ENCODE assay signal across 10 cellular contexts in the genomic region with DNA sequence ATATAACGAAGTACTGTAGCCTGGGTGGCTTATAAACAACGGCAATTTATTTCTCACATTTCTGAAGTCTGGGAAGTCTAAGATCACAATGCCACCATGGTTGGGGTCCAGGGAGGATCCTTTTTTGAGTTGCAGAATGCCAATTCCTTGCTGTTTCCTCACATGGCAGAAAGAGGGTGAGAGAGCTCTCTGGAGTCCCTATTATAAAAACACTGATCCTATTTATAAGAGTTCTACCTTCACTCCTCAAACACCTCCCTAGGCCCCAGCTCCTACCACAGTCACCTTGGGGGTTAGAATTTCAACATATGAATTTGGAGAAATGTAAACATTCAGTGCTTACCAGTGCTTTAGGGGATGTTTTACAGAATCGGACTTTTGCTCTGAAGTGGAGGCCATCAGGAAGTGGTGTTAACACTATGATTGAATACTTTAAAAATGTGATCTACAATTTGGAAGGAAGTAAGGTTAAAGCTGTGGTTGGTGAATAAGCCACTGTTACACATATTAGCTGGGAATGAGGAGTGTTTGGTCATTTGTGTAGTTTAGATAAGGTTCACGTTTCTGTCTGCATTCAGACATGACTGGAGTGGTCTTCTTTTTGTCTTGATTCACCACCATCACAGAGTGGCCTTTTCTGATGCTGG.
A peak's percentile ranks its signal among the peaks of the same experiment; 100 is the strongest.
DNase-seq lines count a peak whose midpoint lies in the region; ATAC-seq and TF ChIP-seq lines count a peak whose summit lies in the region.
"Had no signal": no experiment of that assay in that cellular context is flagged by ENCODE, and none has a peak within 500 bp of the region (broad histone marks: within the 10 kb centered on the region; RNA-seq: fewer than 3 reads in every experiment).

No MANE protein-coding gene starts in this region.

- H3K9ac ChIP-seq in fibroblast of lung (ENCODE audit: insufficient read depth, low read length): peak overlapping the region; percentile 1

- no peaks in the 10 kb centered on the region for H3K27me3 Mint-ChIP-seq in osteocyte (ENCODE audit: unreplicated experiment)
- H3K27me3 Mint-ChIP-seq: effector memory CD8-positive, alpha-beta T cell had no signal

- TF ChIP-seq CTCF in PC-9 (conservative IDR thresholded peaks at IDR 0.05): no peak
- no peak for TF ChIP-seq CTCF in fibroblast of lung (conservative IDR thresholded peaks at IDR 0.05 in 1 of 2, IDR thresholded peaks at IDR 0.05 in 1 of 2; ENCODE audit: low read depth in 1 of 2, low read length in 2 of 2)
- TF ChIP-seq CTCF in osteocyte (IDR thresholded peaks at IDR 0.05): peak; percentile 6

- H3K4me3 Mint-ChIP-seq in osteocyte (ENCODE audit: unreplicated experiment): no peak overlapping the region
- H3K4me3 Mint-ChIP-seq: effector memory CD8-positive, alpha-beta T cell had no signal

- H3F3A ChIP-seq in PC-9 (ENCODE audit: insufficient read depth, low read depth): peaks cover 24% of the 10 kb centered on the region; the same call in 1 of the 2 replicates

- H4K20me1 ChIP-seq in PC-9 (ENCODE audit: insufficient read depth) (no peaks in the 10 kb centered on the region), fibroblast of lung (ENCODE audit: control insufficient read depth, extremely low read depth, insufficient read depth, low read length) (no peaks in the 10 kb centered on the region)

- no peaks in the 10 kb centered on the region for H3K9me3 Mint-ChIP-seq in osteocyte (ENCODE audit: unreplicated experiment)

- H3K9me2 ChIP-seq in PC-9 (ENCODE audit: insufficient read depth): no peaks in the 10 kb centered on the region

- no peaks in the 10 kb centered on the region; the same call in 1 of the 2 replicates for H3K9me3 ChIP-seq in PC-9 (ENCODE audit: insufficient read depth, low read depth)
- H3K9me3 ChIP-seq in fibroblast of lung (ENCODE audit: control insufficient read depth, insufficient read depth, low read depth, low read length): no peaks in the 10 kb centered on the region

- CTCF ChIA-PET in PC-9 (lab: Charles Lee): no interaction called here

- no peaks in the 10 kb centered on the region for H3K36me3 Mint-ChIP-seq in osteocyte (ENCODE audit: unreplicated experiment)

- BruUV-seq in PC-9 (replicated peaks; lab: Mats Ljungman, UMichigan): no TSS peak

- peak overlapping the region; percentile 55 for H3K4me2 ChIP-seq in PC-9
- H3K4me2 ChIP-seq in fibroblast of lung (ENCODE audit: extremely low read depth, insufficient read depth, low read length): peak overlapping the region; percentile 7

- peak overlapping the region; percentile 62 for H3K27ac ChIP-seq in PC-9
- H3K27ac ChIP-seq in fibroblast of lung (ENCODE audit: insufficient read depth, low read length): peak overlapping the region; percentile 44

- peaks cover 36% of the 10 kb centered on the region for H3K4me1 ChIP-seq in PC-9 (replicated peaks; ENCODE audit: insufficient read depth)
- H3K4me1 ChIP-seq in fibroblast of lung (ENCODE audit: control insufficient read depth, extremely low read depth, insufficient read depth, low read length): peaks cover 16% of the 10 kb centered on the region

- H2AFZ ChIP-seq in PC-9 (0 out of 2 replicates have a peak overlapping the region, but pooled peaks have one; percentile 17), fibroblast of lung (ENCODE audit: low read length) (peak overlapping the region; percentile 53)

- DNase-seq in GM04504 (ENCODE audit: low read depth): peak; percentile 27
- peak; percentile 10 to 89 for DNase-seq in PC-9
- DNase-seq in fibroblast of lung (ENCODE audit: low read depth in 2 of 2): peak; percentile 70 to 93
- DNase-seq in osteocyte (ENCODE audit: extremely low spot score, unreplicated experiment): no peak
- no peak for DNase-seq in NCI-H446 treated with DMSO at 0.1 percent for 48 hours (lab: John Stamatoyannopoulos, UW)
- no peak for DNase-seq in GF-D8 (lab: John Stamatoyannopoulos, UW)
- DNase-seq: effector memory CD8-positive, alpha-beta T cell; T1000 had no signal

- H3K79me2 ChIP-seq in PC-9 (ENCODE audit: low read depth) (no peaks in the 10 kb centered on the region), fibroblast of lung (ENCODE audit: control insufficient read depth, insufficient read depth, low read length) (no peaks in the 10 kb centered on the region)

- POLR2A ChIA-PET in PC-9 (lab: Charles Lee; ENCODE audit: unreplicated experiment): interaction anchor here (0.6 to 0.7 kb wide), 3 partner anchors 10 to 1728 kb away, joined by 3 to 4 read pairs (median 3); no protein-coding TSS in a partner anchor

- intact Hi-C loops in PC-9 (cut with micrococcal nuclease; ENCODE audit: unreplicated experiment): loop anchor here (5.0 kb wide), 2 partner anchors 618 to 1128 kb away; no protein-coding TSS in a partner anchor

- peaks cover 35% of the 10 kb centered on the region for H3K4me1 Mint-ChIP-seq in osteocyte (ENCODE audit: unreplicated experiment)

- H3K36me3 ChIP-seq in PC-9 (ENCODE audit: low read depth) (no peaks in the 10 kb centered on the region), fibroblast of lung (ENCODE audit: control insufficient read depth, insufficient read depth, low read length) (no peaks in the 10 kb centered on the region)

- H3K4me3 ChIP-seq in PC-9 (no peak overlapping the region), fibroblast of lung (replicated peaks in 1 of 4; ENCODE audit: control extremely low read depth in 1 of 4, insufficient read depth in 1 of 4, low read depth in 3 of 4, low read length in 4 of 4) (no peak overlapping the region)

- peak overlapping the region; percentile 2 for H3K27ac Mint-ChIP-seq in osteocyte (ENCODE audit: unreplicated experiment)
- H3K27ac Mint-ChIP-seq: effector memory CD8-positive, alpha-beta T cell had no signal

- ATAC-seq in HG03097 (IDR thresholded peaks at IDR 0.05; ENCODE audit: low FRiP score, unreplicated experiment): no peak
- no peak for ATAC-seq in HG02588 (IDR thresholded peaks at IDR 0.05; ENCODE audit: unreplicated experiment)
- ATAC-seq: effector memory CD8-positive, alpha-beta T cell had no signal

- no peaks in the 10 kb centered on the region for H3K27me3 ChIP-seq in PC-9 (ENCODE audit: insufficient read depth, low read depth)
- no peaks in the 10 kb centered on the region for H3K27me3 ChIP-seq in fibroblast of lung (ENCODE audit: control insufficient read depth, insufficient read depth, low read length)

Comparison
In these comparisons a context has a peak if more than half of its experiments do, and no peak if none do; other contexts are left out.
1. DNase-seq: peak in GM04504 (single experiment), PC-9 (2 of 2) and fibroblast of lung (2 of 2); none in osteocyte (single experiment), NCI-H446 treated with DMSO at 0.1 percent for 48 hours (single experiment) and GF-D8 (single experiment).